Comparison of ENCODE assay signal across 28 cellular contexts in genomic region chr4:151951727-151952078, GRCh38.
"Had no signal": no experiment of that assay in that cellular context is flagged by ENCODE, and none has a peak within 500 bp of the region (broad histone marks: within the 10 kb centered on the region; RNA-seq: fewer than 3 reads in every experiment).

No MANE protein-coding gene starts in this region.

- H3K4me3 ChIP-seq: ascending aorta, cardiac muscle cell, coronary artery, ovary, skin epidermis, thyroid gland, upper lobe of left lung, vagina had no signal

- H3K9me3 ChIP-seq: ovary, thyroid gland had no signal

- H3K4me1 ChIP-seq: ascending aorta, thyroid gland, upper lobe of left lung, vagina had no signal

- ATAC-seq: foreskin keratinocyte; naive thymus-derived CD4-positive, alpha-beta T cell; sciatic nerve; stimulated activated effector memory CD8-positive, alpha-beta T cell treated with anti-CD3 and anti-CD28 coated beads, Interleukin-12 subunit alpha, Interleukin-12 subunit beta, amount 100 ng/mL, for 72 hours; stimulated activated naive CD8-positive, alpha-beta T cell treated with anti-CD3 and anti-CD28 coated beads, Interleukin-15, amount 100 ng/mL, for 72 hours; T-helper 17 cell had no signal

- H3K27me3 ChIP-seq: ascending aorta, cardiac muscle cell, foreskin keratinocyte, ovary, thyroid gland, upper lobe of left lung, vagina had no signal

- FAIRE-seq: endothelial cell of umbilical vein had no signal

- H3K36me3 ChIP-seq: ascending aorta, cardiac muscle cell, ovary, thyroid gland, upper lobe of left lung, vagina, WERI-Rb-1 had no signal

- DNase-seq: activated CD4-positive, alpha-beta memory T cell treated with anti-CD3 and anti-CD28 coated beads for 36 hours; activated CD4-positive, alpha-beta T cell treated with anti-CD3 and anti-CD28 coated beads, Interleukin-2, amount 10 ng/mL, durations not matched to agents 24 days and 14 days; activated CD4-positive, CD25-positive, alpha-beta regulatory T cell treated with anti-CD3 and anti-CD28 coated beads, Interleukin-2, amount 50 U/mL, for 72 hours; activated CD8-positive, alpha-beta memory T cell treated with anti-CD3 and anti-CD28 coated beads, Interleukin-2, amount 50 U/mL, for 4 hours; activated effector memory CD4-positive, alpha-beta T cell treated with anti-CD3 and anti-CD28 coated beads, Interleukin-2, amount 50 U/mL, for 16 hours; activated naive CD4-positive, alpha-beta T cell treated with anti-CD3 and anti-CD28 coated beads for 36 hours; activated naive CD8-positive, alpha-beta T cell treated with anti-CD3 and anti-CD28 coated beads for 36 hours; activated T-cell treated with anti-CD3 and anti-CD28 coated beads, Interleukin-2, amount 50 U/mL, for 1 hour; foreskin keratinocyte; islet precursor cell; mammary epithelial cell; naive thymus-derived CD4-positive, alpha-beta T cell; ovary; stimulated activated CD4-positive, alpha-beta T cell treated with anti-CD3 and anti-CD28 coated beads, Interleukin-4, amount 100 ng/mL, for 24 hours; stimulated activated naive CD8-positive, alpha-beta T cell treated with anti-CD3 and anti-CD28 coated beads, Interleukin-15, amount 100 ng/mL, for 72 hours; T-helper 17 cell; T1000; thyroid gland; upper lobe of left lung; WERI-Rb-1 had no signal

- H3K27ac ChIP-seq: ascending aorta, cardiac muscle cell, coronary artery, foreskin keratinocyte, ovary, thyroid gland, upper lobe of left lung, vagina, WERI-Rb-1 had no signal
